In the genomic region with DNA sequence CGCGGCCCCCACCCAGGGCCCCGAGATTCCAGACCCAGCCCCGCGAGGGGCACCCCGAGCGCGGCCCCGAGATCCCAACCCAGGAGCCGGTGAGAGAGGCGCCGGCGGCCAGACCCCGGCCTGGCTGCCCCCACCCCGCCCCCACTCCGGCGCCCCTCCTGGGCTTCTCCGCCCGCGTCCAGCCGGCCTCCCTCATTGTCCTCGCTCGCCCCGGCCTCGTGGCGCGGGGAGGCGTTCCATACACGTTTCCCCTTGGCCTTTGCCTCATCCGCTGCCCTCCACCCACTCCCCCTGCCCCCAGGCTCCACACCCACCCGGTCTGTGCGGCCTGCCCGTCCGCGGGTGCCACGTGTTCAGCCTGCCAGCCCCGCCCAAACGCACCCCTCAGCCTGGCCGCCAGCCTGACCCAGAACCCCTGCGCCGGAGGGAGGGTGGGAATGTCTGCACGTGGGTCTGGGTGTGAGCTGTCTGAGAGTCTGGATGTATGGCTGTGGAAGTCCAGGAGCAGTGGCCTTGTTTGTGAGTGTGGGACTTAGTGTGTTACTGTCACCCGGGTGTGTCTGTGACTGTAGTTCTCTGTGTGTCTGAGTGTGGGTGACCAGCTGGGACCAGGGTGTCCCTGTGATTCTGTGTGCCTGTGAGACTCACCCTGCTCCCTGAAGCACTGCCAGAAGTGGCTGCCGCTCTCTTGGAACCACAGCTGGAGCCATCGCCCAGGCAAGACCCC, we compare ENCODE assay signal across 8 cellular contexts. TPM values are rescaled to one million over a fixed set of nuclear protein-coding genes. Genes with fewer than 3 reads are reported as not detected.
DNase-seq lines count a peak whose midpoint lies in the region; TF ChIP-seq lines count a peak whose summit lies in the region.

No MANE protein-coding gene starts in this region.

- H3K9ac ChIP-seq in colonic mucosa (ENCODE audit: low read depth in 2 of 2, low read length in 2 of 2) = peak overlapping the region; percentile 72 to 73
- peak overlapping the region in 4 of 5 donors; percentile 43 to 65 (median 48) for H3K9ac ChIP-seq in subcutaneous abdominal adipose tissue (ENCODE audit: low read length in 5 of 5)

- no peak for TF ChIP-seq POLR2A in lower leg skin (IDR thresholded peaks at IDR 0.05)

- TF ChIP-seq CTCF in colonic mucosa (IDR thresholded peaks at IDR 0.05) = no peak
- no peak for TF ChIP-seq CTCF in lower leg skin (IDR thresholded peaks at IDR 0.05)

- H3K27me3 ChIP-seq in H7 (ENCODE audit: control insufficient read depth, insufficient read depth, low read length) (no peaks in the 10 kb centered on the region), SJCRH30 (no peaks in the 10 kb centered on the region), colonic mucosa (no peaks in the 10 kb centered on the region), subcutaneous abdominal adipose tissue (ENCODE audit: control insufficient read depth in 5 of 5, insufficient read depth in 4 of 5, low read length in 5 of 5) (no peaks in the 10 kb centered on the region)

- no peaks in the 10 kb centered on the region for H3K9me3 ChIP-seq in SJCRH30 (replicated peaks)
- no peaks in the 10 kb centered on the region for H3K9me3 ChIP-seq in colonic mucosa
- no peaks in the 10 kb centered on the region for H3K9me3 ChIP-seq in subcutaneous abdominal adipose tissue (ENCODE audit: control insufficient read depth in 5 of 5, low read length in 5 of 5)

- H3K4me1 ChIP-seq in SJCRH30 (peaks cover 7% of the 10 kb centered on the region; the same call in 1 of the 2 replicates), colonic mucosa (peaks cover 31% of the 10 kb centered on the region), subcutaneous abdominal adipose tissue (ENCODE audit: control insufficient read depth in 5 of 5, insufficient read depth in 5 of 5, low read length in 5 of 5) (peaks cover 11 to 49% (median 46%) of the 10 kb centered on the region in 5 donors)

- DNase-seq in C1 segment of cervical spinal cord (lab: John Stamatoyannopoulos, UW) = peak in 11 of 14 donors; percentile 11 to 55 (median 29)
- DNase-seq in H7 = peak; percentile 91
- DNase-seq in SJCRH30 = peak; percentile 65 to 79
- DNase-seq in colonic mucosa = peak; percentile 83
- DNase-seq in lower leg skin (ENCODE audit: low spot score in 2 of 2) = peak in 1 of 2 donors; percentile 90
- DNase-seq in inferior parietal cortex (ENCODE audit: extremely low spot score) = no peak
- no peak for DNase-seq in DMS153 (lab: John Stamatoyannopoulos, UW)

- H3K4me3 ChIP-seq in H7 (ENCODE audit: insufficient read depth, low read depth, low read length) (peak overlapping the region; percentile 76), SJCRH30 (peak overlapping the region; percentile 67), colonic mucosa (peak overlapping the region; percentile 72), lower leg skin (ENCODE audit: low read depth, poor library complexity, severe bottlenecking) (peak overlapping the region; percentile 46), subcutaneous abdominal adipose tissue (ENCODE audit: low read depth in 1 of 5, low read length in 5 of 5) (peak overlapping the region; percentile 53 to 71 (median 61))

- peaks cover 18% of the 10 kb centered on the region for H3K36me3 ChIP-seq in H7 (replicated peaks; ENCODE audit: control insufficient read depth, insufficient read depth, low read length)
- H3K36me3 ChIP-seq in SJCRH30 = peaks cover 12% of the 10 kb centered on the region
- H3K36me3 ChIP-seq in colonic mucosa = no peaks in the 10 kb centered on the region
- H3K36me3 ChIP-seq in subcutaneous abdominal adipose tissue (ENCODE audit: control insufficient read depth in 5 of 5, insufficient read depth in 5 of 5, low read length in 5 of 5) = peaks cover 4 to 36% (median 27%) of the 10 kb centered on the region in 5 donors

- intact Hi-C loops in colonic mucosa (cut with DNase I) = no loop called here
- intact Hi-C loops in lower leg skin (cut with DNase I; ENCODE audit: low total_unique reads) = no loop called here

- 3 to 6% methylated on average over 13 to 40 of the region's 45 CpGs for WGBS in lower leg skin, 2 donors

- H3K27ac ChIP-seq in SJCRH30 (peak overlapping the region; percentile 53), colonic mucosa (peak overlapping the region; percentile 53), subcutaneous abdominal adipose tissue (ENCODE audit: low read depth, low read length) (peak overlapping the region; percentile 29)

RNA-seq across cellular contexts. Expression of a gene that starts 0.7 kb away (rescaled TPM):
- 207 and 217 TPM in 2 replicates for total RNA-seq in H7 (2014; rRNA removed; shearing (Covaris generic))
- total RNA-seq in SJCRH30 (2014; rRNA removed; shearing (Covaris generic)) = 65.9 and 67.4 TPM in 2 replicates
- total RNA-seq in colonic mucosa (10 to 100 TPM; 26.6 to 38.5 TPM), lower leg skin (10 to 100 TPM; 21.6 to 50.5 (median 30.3) TPM)

RNA-seq across cellular contexts. Expression of a gene that starts 4.9 kb away (rescaled TPM):
- total RNA-seq in H7 (2014; rRNA removed; shearing (Covaris generic)) = 196 and 237 TPM in 2 replicates
- 89.7 and 109 TPM in 2 replicates for total RNA-seq in SJCRH30 (2014; rRNA removed; shearing (Covaris generic))
- total RNA-seq in colonic mucosa (100 to 1,000 TPM; 183 to 270 TPM), lower leg skin (100 to 1,000 TPM; 135 to 180 (median 169) TPM)

RNA-seq across cellular contexts. Expression of a gene that starts 9.9 kb away (rescaled TPM):
- total RNA-seq in H7 (2014; rRNA removed; shearing (Covaris generic)) = 75.4 and 83.4 TPM in 2 replicates
- 45.4 and 47.9 TPM in 2 replicates for total RNA-seq in SJCRH30 (2014; rRNA removed; shearing (Covaris generic))
- total RNA-seq in colonic mucosa = 10 to 100 TPM; 11.5 to 43.1 TPM
- 10 to 100 TPM; 12.8 to 26.6 (median 17.7) TPM for total RNA-seq in lower leg skin

RNA-seq across cellular contexts. Expression of a gene that starts 11.7 kb away (rescaled TPM):
- total RNA-seq in H7 (2014; rRNA removed; shearing (Covaris generic)) = 10.5 and 19.8 TPM in 2 replicates
- 0.85 and 1.6 TPM in 2 replicates for total RNA-seq in SJCRH30 (2014; rRNA removed; shearing (Covaris generic))
- total RNA-seq in colonic mucosa = 10 to 100 TPM; 20.3 to 24.6 TPM
- total RNA-seq in lower leg skin = 1 to 10 TPM; 1.6 to 6.1 (median 2.7) TPM

RNA-seq across cellular contexts. Expression of a gene that starts 32.9 kb away (rescaled TPM):
- 29.2 and 34.2 TPM in 2 replicates for total RNA-seq in H7 (2014; rRNA removed; shearing (Covaris generic))
- 15.4 and 17.7 TPM in 2 replicates for total RNA-seq in SJCRH30 (2014; rRNA removed; shearing (Covaris generic))
- total RNA-seq in colonic mucosa (10 to 100 TPM; 17.3 to 27.9 TPM), lower leg skin (10 to 100 TPM; 14.6 to 24.1 (median 18.2) TPM)

Comparison
In these comparisons a context has a peak if more than half of its experiments do, and no peak if none do; other contexts are left out.
1. DNase-seq: peak in C1 segment of cervical spinal cord (11 of 14), H7 (single experiment), SJCRH30 (2 of 2) and colonic mucosa (single experiment); none in inferior parietal cortex (single experiment) and DMS153 (single experiment).
2. Peak in every context shown above with its lines, with median percentiles within 50 percentile points of each other: H3K4me3 ChIP-seq and H3K27ac ChIP-seq.